9 cellular contexts compared by ENCODE assay signal in the genomic region with DNA sequence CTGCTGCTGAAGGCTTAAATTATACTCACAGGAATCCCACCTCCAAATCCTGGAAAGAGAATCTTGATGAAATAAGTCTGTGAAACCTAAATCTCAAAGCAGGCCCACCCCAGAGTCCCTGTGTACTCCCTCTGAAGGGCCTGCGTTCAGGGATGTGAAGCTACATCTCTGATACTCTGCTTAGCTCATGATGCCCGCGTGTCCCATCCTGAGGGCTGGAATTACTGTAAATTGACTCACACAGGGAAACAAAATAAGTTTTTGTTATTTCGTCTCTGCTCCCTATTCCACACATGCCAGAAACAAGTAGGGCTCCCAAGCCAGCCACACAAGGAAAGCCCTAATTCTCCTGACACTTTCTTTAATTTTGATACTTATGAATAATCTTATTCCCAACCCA. TPM values are rescaled to one million over a fixed set of nuclear protein-coding genes. Genes with fewer than 3 reads are reported as not detected.
"Had no signal": no experiment of that assay in that cellular context is flagged by ENCODE, and none has a peak within 500 bp of the region (broad histone marks: within the 10 kb centered on the region; RNA-seq: fewer than 3 reads in every experiment).

No MANE protein-coding gene starts in this region.

- H3K9me3 ChIP-seq: HAP-1 had no signal

- H3K4me1 ChIP-seq: HAP-1 had no signal

- H3K27ac Mint-ChIP-seq: HFFc6 had no signal

- H3K27ac ChIP-seq: GM23248, HL-60 had no signal

- H3K4me3 ChIP-seq: GM23248, HAP-1 had no signal

- ATAC-seq: HCT116, HepG2 had no signal

- DNase-seq: GM23248, GOT3, H7, HFFc6, IMR-90 had no signal

- H3K36me3 ChIP-seq: HAP-1 had no signal

- H3K4me3 Mint-ChIP-seq: HFFc6 had no signal

- H3K9ac ChIP-seq: GM23248 had no signal

- FAIRE-seq: HepG2 had no signal

RNA-seq across cellular contexts. Expression of a gene that starts 10.9 kb away (rescaled TPM):
- total RNA-seq: HepG2 had no signal
- polyA plus RNA-seq: HepG2 had no signal
